In the genomic region with DNA sequence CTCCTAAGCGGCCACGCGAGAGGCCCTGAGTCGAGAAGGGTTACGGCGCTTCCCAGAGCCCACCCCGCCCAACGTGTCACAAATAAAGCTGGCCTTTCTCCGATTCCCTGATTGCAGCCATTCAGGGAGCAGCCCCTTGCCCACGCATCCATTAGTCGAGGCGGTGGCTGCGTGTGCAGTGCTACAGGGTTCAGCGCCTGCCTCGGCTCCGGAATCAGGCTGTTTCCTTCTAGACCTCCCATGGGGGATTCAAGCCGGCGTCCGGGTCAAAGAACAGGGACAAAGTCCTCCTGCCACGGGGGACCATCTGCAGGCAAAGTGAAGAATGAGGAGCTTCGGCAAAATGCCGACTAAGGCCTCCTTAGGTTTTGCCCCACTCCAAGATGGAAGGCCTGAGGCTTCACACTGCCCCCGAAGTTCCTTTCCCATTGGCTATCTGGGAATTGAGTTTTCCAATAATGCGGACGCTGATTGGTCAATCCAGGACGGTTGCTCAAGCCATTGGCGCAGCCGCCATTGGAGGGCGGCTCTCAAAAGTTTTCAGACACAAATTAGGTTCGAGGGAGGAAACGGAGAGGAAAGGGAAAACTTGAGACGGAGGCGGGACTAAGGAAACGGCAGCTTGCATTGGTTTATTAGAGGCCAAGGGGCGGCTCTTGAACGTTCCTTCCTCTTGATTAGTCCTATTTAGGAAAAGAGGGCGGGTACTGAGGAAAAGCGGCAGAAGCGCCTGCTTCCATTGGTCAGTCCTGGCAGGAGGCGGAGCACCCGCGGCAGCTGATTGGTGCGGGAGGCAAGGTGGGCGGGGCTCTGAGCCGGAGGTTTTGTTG, we compare ENCODE assay signal across 1 cellular context.
TF ChIP-seq lines count a peak whose summit lies in the region.

No MANE protein-coding gene starts in this region.

TF ChIP-seq in IMR-90, 13 proteins besides CTCF, POLR2A, EP300 and RAD21 (continued from another document):
- TF ChIP-seq RFX5 (IDR thresholded peaks at IDR 0.05; ENCODE audit: low read depth, low read length) (no peak), MAZ (IDR thresholded peaks at IDR 0.05; ENCODE audit: borderline replicate concordance, low read depth, low read length) (peak; percentile 55; the same call in 1 of the 2 replicates), FOS (IDR thresholded peaks at IDR 0.05; ENCODE audit: low read depth, low read length) (peak; percentile 80; the same call in 1 of the 2 replicates), ELK1 (IDR thresholded peaks at IDR 0.05; ENCODE audit: borderline replicate concordance, low read depth, low read length) (no peak)
